ENCODE assay signal across 1 cellular context in genomic region chr19:46784262-46785053, GRCh38.
TF ChIP-seq lines count a peak whose summit lies in the region.

No MANE protein-coding gene starts in this region.

TF ChIP-seq in HepG2, 621 proteins besides CTCF, POLR2A, EP300 and RAD21 (continues in another document):
- no peak for TF ChIP-seq FOXJ3 (CRISPR knock-in tag; IDR thresholded peaks at IDR 0.05; ENCODE audit: borderline replicate concordance)
- TF ChIP-seq ZNF7 (CRISPR knock-in tag; IDR thresholded peaks at IDR 0.05): no peak
- peak; percentile 44; the same call in 1 of the 2 replicates for TF ChIP-seq RXRA (CRISPR knock-in tag; IDR thresholded peaks at IDR 0.05)
- TF ChIP-seq DRAP1 (CRISPR knock-in tag; IDR thresholded peaks at IDR 0.05): peak; percentile 36; the same call in 1 of the 2 replicates
- TF ChIP-seq TRIM24 (CRISPR knock-in tag; IDR thresholded peaks at IDR 0.05): no peak
- TF ChIP-seq ZBED4 (CRISPR knock-in tag; IDR thresholded peaks at IDR 0.05; ENCODE audit: borderline replicate concordance): peak; percentile 36; the same call in 1 of the 2 replicates
- TF ChIP-seq ZNF337 (CRISPR knock-in tag; IDR thresholded peaks at IDR 0.05; ENCODE audit: borderline replicate concordance, low read depth): no peak
- no peak for TF ChIP-seq RNF2 (conservative IDR thresholded peaks at IDR 0.05; ENCODE audit: low read depth)
- 0 out of 2 replicates have a peak, but pooled peaks have one; percentile 35 for TF ChIP-seq MTF2 (CRISPR knock-in tag; IDR thresholded peaks at IDR 0.05; ENCODE audit: borderline replicate concordance)
- TF ChIP-seq HNF1A (IDR thresholded peaks at IDR 0.05; ENCODE audit: low read depth): no peak
- TF ChIP-seq HNF1A (CRISPR knock-in tag; IDR thresholded peaks at IDR 0.05; ENCODE audit: borderline replicate concordance): no peak
- no peak for TF ChIP-seq ZNF354B (CRISPR knock-in tag; IDR thresholded peaks at IDR 0.05)
- TF ChIP-seq SKI (IDR thresholded peaks at IDR 0.05; ENCODE audit: partially characterized antibody): no peak
- no peak for TF ChIP-seq ZNF34 (CRISPR knock-in tag; IDR thresholded peaks at IDR 0.05; ENCODE audit: borderline replicate concordance)
- TF ChIP-seq ZSCAN21 (CRISPR knock-in tag; IDR thresholded peaks at IDR 0.05; ENCODE audit: borderline replicate concordance): no peak
- TF ChIP-seq TP53 (CRISPR knock-in tag; conservative IDR thresholded peaks at IDR 0.05): no peak
- TF ChIP-seq TIGD3 (CRISPR knock-in tag; IDR thresholded peaks at IDR 0.05; ENCODE audit: borderline replicate concordance): no peak
- no peak for TF ChIP-seq DNMT1 (CRISPR knock-in tag; IDR thresholded peaks at IDR 0.05)
- TF ChIP-seq FOXK2 (IDR thresholded peaks at IDR 0.05): no peak
- TF ChIP-seq ZFY (CRISPR knock-in tag; IDR thresholded peaks at IDR 0.05): peak; percentile 76
- TF ChIP-seq ZNF292 (CRISPR knock-in tag; IDR thresholded peaks at IDR 0.05; ENCODE audit: borderline replicate concordance, low read depth): no peak
- peak; percentile 28; the same call in 1 of the 2 replicates for TF ChIP-seq PITX1 (CRISPR knock-in tag; IDR thresholded peaks at IDR 0.05)
- TF ChIP-seq ZNF10 (CRISPR knock-in tag; IDR thresholded peaks at IDR 0.05; ENCODE audit: borderline replicate concordance, low read depth): no peak
- TF ChIP-seq SOX6 (IDR thresholded peaks at IDR 0.05): no peak
- peak; percentile 78 for TF ChIP-seq SOX6 (CRISPR knock-in tag; IDR thresholded peaks at IDR 0.05)
- TF ChIP-seq POLR2G (IDR thresholded peaks at IDR 0.05; ENCODE audit: low read depth, low read length): peak; percentile 86
- TF ChIP-seq ZFP82 (CRISPR knock-in tag; IDR thresholded peaks at IDR 0.05; ENCODE audit: borderline replicate concordance): no peak
- TF ChIP-seq KDM5B (CRISPR knock-in tag; IDR thresholded peaks at IDR 0.05; ENCODE audit: borderline replicate concordance): 0 out of 2 replicates have a peak, but pooled peaks have one; percentile 36
- no peak for TF ChIP-seq RFXANK (CRISPR knock-in tag; IDR thresholded peaks at IDR 0.05)
- TF ChIP-seq ZNF33B (CRISPR knock-in tag; IDR thresholded peaks at IDR 0.05): no peak
- no peak; the same call in 1 of the 2 replicates for TF ChIP-seq HIC2 (CRISPR knock-in tag; IDR thresholded peaks at IDR 0.05; ENCODE audit: low read depth)
- no peak; the same call in 1 of the 2 replicates for TF ChIP-seq CBX5 (CRISPR knock-in tag; IDR thresholded peaks at IDR 0.05; ENCODE audit: borderline replicate concordance)
- no peak for TF ChIP-seq RFXAP (CRISPR knock-in tag; IDR thresholded peaks at IDR 0.05; ENCODE audit: borderline replicate concordance)
- TF ChIP-seq ZNF674 (CRISPR knock-in tag; IDR thresholded peaks at IDR 0.05; ENCODE audit: low read depth): no peak
- no peak for TF ChIP-seq ZNF512 (CRISPR knock-in tag; IDR thresholded peaks at IDR 0.05)
- 0 out of 2 replicates have a peak, but pooled peaks have one; percentile 28 for TF ChIP-seq MEF2D (CRISPR knock-in tag; IDR thresholded peaks at IDR 0.05)
- TF ChIP-seq ZGPAT (CRISPR knock-in tag; IDR thresholded peaks at IDR 0.05): 0 out of 2 replicates have a peak, but pooled peaks have one; percentile 50
- peak; percentile 61; the same call in 1 of the 2 replicates for TF ChIP-seq ZNF574 (CRISPR knock-in tag; IDR thresholded peaks at IDR 0.05)
- no peak for TF ChIP-seq MXI1 (IDR thresholded peaks at IDR 0.05; ENCODE audit: borderline replicate concordance, low read depth, low read length)
- TF ChIP-seq CHCHD3 (CRISPR knock-in tag; IDR thresholded peaks at IDR 0.05): no peak
- TF ChIP-seq ZFAT (CRISPR knock-in tag; conservative IDR thresholded peaks at IDR 0.05): no peak
- no peak for TF ChIP-seq SPEN (CRISPR knock-in tag; IDR thresholded peaks at IDR 0.05; ENCODE audit: low read depth)
- TF ChIP-seq CREBL2 (CRISPR knock-in tag; IDR thresholded peaks at IDR 0.05; ENCODE audit: borderline replicate concordance): no peak
- TF ChIP-seq THYN1 (CRISPR knock-in tag; IDR thresholded peaks at IDR 0.05; ENCODE audit: borderline replicate concordance, low read depth): no peak
- 0 out of 2 replicates have a peak, but pooled peaks have one; percentile 26 for TF ChIP-seq ADNP (CRISPR knock-in tag; IDR thresholded peaks at IDR 0.05)
- no peak for TF ChIP-seq ZNF580 (CRISPR knock-in tag; IDR thresholded peaks at IDR 0.05; ENCODE audit: borderline replicate concordance, low read depth)
- no peak for TF ChIP-seq NAIF1 (CRISPR knock-in tag; IDR thresholded peaks at IDR 0.05; ENCODE audit: borderline replicate concordance)
- peak; percentile 64 for TF ChIP-seq KAT8 (CRISPR knock-in tag; IDR thresholded peaks at IDR 0.05)
- TF ChIP-seq ZNF776 (CRISPR knock-in tag; IDR thresholded peaks at IDR 0.05): no peak
- TF ChIP-seq NCOA1 (CRISPR knock-in tag; IDR thresholded peaks at IDR 0.05): no peak
